ENCODE assay signal across 8 cellular contexts in genomic region chr22:36180038-36180880, GRCh38.
DNase-seq lines count a peak whose midpoint lies in the region; ATAC-seq and TF ChIP-seq lines count a peak whose summit lies in the region.

No MANE protein-coding gene starts in this region.

- CTCF ChIA-PET in GM10248 (lab: Yijun Ruan, JAX), result interaction anchor here (0.6 to 8.4 kb wide), 20 partner anchors 9 to 114 kb away, joined by 3 to 88 read pairs (median 5); partner anchors contain the start of genes APOL2 and APOL3

- H4K20me1 ChIP-seq in MM.1S (ENCODE audit: insufficient read depth, low read length), result no peaks in the 10 kb centered on the region

- H3K9ac ChIP-seq in MM.1S (ENCODE audit: low read length), result no peak overlapping the region

- H3K4me1 ChIP-seq in MM.1S (ENCODE audit: low read length), result no peaks in the 10 kb centered on the region

- POLR2A ChIA-PET in GM10248 (lab: Yijun Ruan, JAX), result no interaction called here

- TF ChIP-seq CTCF in GM10248 (IDR thresholded peaks at IDR 0.05; ENCODE audit: control extremely low read depth, extremely low read depth, low read depth, missing control alignments), result peak; percentile 85
- peak; percentile 75 for TF ChIP-seq CTCF in MM.1S (IDR thresholded peaks at IDR 0.05; ENCODE audit: low read length)
- TF ChIP-seq CTCF in WI38 (IDR thresholded peaks at IDR 0.05; ENCODE audit: low read depth, low read length), result peak; percentile 67

- DNase-seq in GM10248 (ENCODE audit: extremely low spot score) (peak; percentile 87), MM.1S (peak; percentile 53), T47D (ENCODE audit: low read depth in 1 of 2, low spot score in 1 of 2) (peak; percentile 9 to 51), iris pigment epithelial cell (ENCODE audit: low read depth) (peak; percentile 51), cortex of kidney (lab: John Stamatoyannopoulos, UW) (no peak)
- peak; percentile 75 to 80 for DNase-seq in stimulated activated CD4-positive, alpha-beta T cell treated with anti-CD3 and anti-CD28 coated beads, Interleukin-15, amount 100 ng/mL, for 48 hours (ENCODE audit: low read depth in 2 of 2)

- H3K9me2 ChIP-seq in MM.1S (replicated peaks; ENCODE audit: insufficient read depth, low read length), result no peaks in the 10 kb centered on the region

- H3K9me3 ChIP-seq in MM.1S (replicated peaks; ENCODE audit: insufficient read depth, low read length), result no peaks in the 10 kb centered on the region

- H3F3A ChIP-seq in MM.1S (ENCODE audit: insufficient read depth, low read length), result no peaks in the 10 kb centered on the region

- no peaks in the 10 kb centered on the region for H3K27me3 ChIP-seq in MM.1S (replicated peaks; ENCODE audit: insufficient read depth, low read length)

- H3K27ac ChIP-seq in MM.1S (ENCODE audit: low read length), result no peak overlapping the region

- H3K4me3 ChIP-seq in MM.1S (ENCODE audit: low read length) (no peak overlapping the region), WI38 (ENCODE audit: low read depth, low read length) (no peak overlapping the region)

- ATAC-seq in HG02588 (IDR thresholded peaks at IDR 0.05; ENCODE audit: unreplicated experiment), result no peak

- in situ Hi-C loops in T47D (cut with HindIII; ENCODE audit: low pct_unique_long_range_greater_than_20kb, low sequenced_read_pairs), result no loop called here

- no peak overlapping the region for H3K4me2 ChIP-seq in MM.1S (ENCODE audit: low read depth, low read length)

- no peaks in the 10 kb centered on the region for H3K36me3 ChIP-seq in MM.1S (replicated peaks; ENCODE audit: insufficient read depth, low read length)

- H2AFZ ChIP-seq in MM.1S (ENCODE audit: low read length), result peak overlapping the region; percentile 53; the same call in 1 of the 2 replicates

- H3K79me2 ChIP-seq in MM.1S (ENCODE audit: low read length), result no peaks in the 10 kb centered on the region
